8 cellular contexts compared by ENCODE assay signal in the genomic region with DNA sequence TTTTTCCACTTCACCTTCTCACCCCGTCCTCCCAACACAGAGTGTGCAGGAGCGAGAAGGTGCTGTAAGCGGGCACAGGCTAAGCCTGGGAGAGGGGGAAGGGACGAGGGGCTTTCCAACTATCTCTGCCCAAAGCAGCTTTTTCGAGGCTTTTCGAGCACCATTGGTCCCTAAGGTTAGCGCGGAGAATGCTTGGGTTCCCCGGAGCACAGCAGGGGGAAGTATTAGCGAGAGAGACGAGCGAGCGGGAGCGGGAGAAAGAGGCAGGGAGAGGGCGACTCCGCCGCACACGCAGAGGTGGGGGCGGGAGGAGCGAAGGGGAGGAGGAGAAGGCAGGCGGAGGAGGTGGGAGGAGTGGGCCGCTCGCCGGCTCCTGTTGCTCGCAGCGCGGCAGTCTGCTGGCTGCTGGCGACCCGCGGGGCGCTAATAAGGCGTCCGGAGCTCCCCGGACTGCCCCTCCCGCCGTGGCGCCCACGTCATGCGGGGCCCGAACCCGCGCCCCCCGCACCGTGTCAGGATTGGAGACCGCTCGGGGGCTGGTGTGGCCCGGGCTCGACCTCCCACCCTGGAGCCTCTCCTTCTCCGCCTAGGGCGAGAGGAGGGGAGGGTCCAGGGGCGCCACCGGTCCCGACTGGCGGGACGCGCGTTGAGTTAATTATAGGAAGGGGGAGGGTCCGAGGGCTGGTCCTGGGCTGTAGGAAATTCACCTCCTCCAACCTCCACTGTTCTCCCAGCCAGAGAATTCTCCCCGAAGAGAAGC. TPM values are rescaled to one million over a fixed set of nuclear protein-coding genes. Genes with fewer than 3 reads are reported as not detected.
A peak's percentile ranks its signal among the peaks of the same experiment; 100 is the strongest.
DNase-seq lines count a peak whose midpoint lies in the region; ATAC-seq and TF ChIP-seq lines count a peak whose summit lies in the region.

TSS of gene ADAMTS3 (minus strand) at position 263 of the 760 bp plus-strand sequence. CDS start 459 bp downstream, outside the sequence.

- TF ChIP-seq POLR2A in GM18505 (IDR thresholded peaks at IDR 0.05; ENCODE audit: borderline replicate concordance, extremely low read depth, insufficient read depth, insufficient read length), result no peak

- H3K27ac ChIP-seq in ectodermal cell (ENCODE audit: insufficient read depth, low read depth, low read length, poor library complexity, severe bottlenecking) (peak within 1 kb of the TSS; percentile 81), liver (ENCODE audit: low read depth in 1 of 2, low read length in 2 of 2) (peak within 1 kb of the TSS; percentile 17 to 55), subcutaneous abdominal adipose tissue (ENCODE audit: low read depth, low read length) (peak within 1 kb of the TSS; percentile 63)

- DNase-seq in EH (ENCODE audit: low read depth), result peak; percentile 58
- peak; percentile 74 for DNase-seq in HT1080 (ENCODE audit: low read depth)
- peak; percentile 10 for DNase-seq in SK-MEL-5 (ENCODE audit: low read depth, low spot score)

- WGBS in ectodermal cell, 2 experiments, result 0 to 1% methylated on average over 50 to 57 of the region's 59 CpGs
- 5% methylated on average over 59 of the region's 59 CpGs for WGBS in liver

- no peaks in the 10 kb centered on the region for H3K36me3 ChIP-seq in ectodermal cell (ENCODE audit: control insufficient read depth, insufficient read depth, low read length)
- H3K36me3 ChIP-seq in liver (ENCODE audit: control insufficient read depth in 4 of 4, insufficient read depth in 3 of 4, low read depth in 1 of 4, low read length in 3 of 4), result no peaks in the 10 kb centered on the region
- no peaks in the 10 kb centered on the region for H3K36me3 ChIP-seq in subcutaneous abdominal adipose tissue (ENCODE audit: control insufficient read depth in 5 of 5, insufficient read depth in 5 of 5, low read length in 5 of 5)

- no peak within 1 kb of the TSS for H3K9ac ChIP-seq in liver (ENCODE audit: low read depth in 1 of 2, low read length in 2 of 2)
- H3K9ac ChIP-seq in subcutaneous abdominal adipose tissue (ENCODE audit: low read length in 5 of 5), result peak within 1 kb of the TSS in 4 of 5 donors; percentile 68 to 72 (median 71)

- ATAC-seq in HG03135 (IDR thresholded peaks at IDR 0.05; ENCODE audit: unreplicated experiment) (no peak), GM18505 (IDR thresholded peaks at IDR 0.05; ENCODE audit: unreplicated experiment) (no peak)

- H3K27me3 ChIP-seq in ectodermal cell (ENCODE audit: control insufficient read depth, insufficient read depth, low read length, poor library complexity, severe bottlenecking) (no peaks in the 10 kb centered on the region), liver (ENCODE audit: control insufficient read depth in 4 of 4, insufficient read depth in 4 of 4, low read length in 3 of 4) (no peaks in the 10 kb centered on the region), subcutaneous abdominal adipose tissue (ENCODE audit: control insufficient read depth in 5 of 5, insufficient read depth in 4 of 5, low read length in 5 of 5) (no peaks in the 10 kb centered on the region)

- TF ChIP-seq CTCF in liver (IDR thresholded peaks at IDR 0.05; ENCODE audit: low read depth, low read length, missing input control), result no peak

- in situ Hi-C loops in SK-MEL-5 (cut with HindIII; ENCODE audit: low pct_unique_long_range_greater_than_20kb, low sequenced_read_pairs), result no loop called here

- H3K4me1 ChIP-seq in ectodermal cell (ENCODE audit: control insufficient read depth, insufficient read depth, low read length), result peaks cover 7% of the 10 kb centered on the region
- H3K4me1 ChIP-seq in liver (ENCODE audit: control insufficient read depth in 4 of 4, insufficient read depth in 4 of 4, low read length in 3 of 4), result peaks cover 7 to 13% (median 9%) of the 10 kb centered on the region in 4 donors
- peaks cover 0 to 27% (median 21%) of the 10 kb centered on the region in 5 donors for H3K4me1 ChIP-seq in subcutaneous abdominal adipose tissue (ENCODE audit: control insufficient read depth in 5 of 5, insufficient read depth in 5 of 5, low read length in 5 of 5)

- no peak for TF ChIP-seq RAD21 in liver (IDR thresholded peaks at IDR 0.05)

- H3K4me3 ChIP-seq in ectodermal cell (ENCODE audit: insufficient read depth, low read depth, low read length), result peak within 1 kb of the TSS; percentile 64
- peak within 1 kb of the TSS; percentile 64 to 76 (median 72) for H3K4me3 ChIP-seq in liver (ENCODE audit: low read depth in 1 of 3, low read length in 3 of 3)
- peak within 1 kb of the TSS; percentile 73 to 88 (median 81) for H3K4me3 ChIP-seq in subcutaneous abdominal adipose tissue (ENCODE audit: low read depth in 1 of 5, low read length in 5 of 5)

- H3K9me3 ChIP-seq in ectodermal cell (ENCODE audit: control insufficient read depth, low read length), result no peaks in the 10 kb centered on the region
- H3K9me3 ChIP-seq in liver (ENCODE audit: control insufficient read depth in 4 of 4, low read length in 3 of 4), result no peaks in the 10 kb centered on the region
- no peaks in the 10 kb centered on the region for H3K9me3 ChIP-seq in subcutaneous abdominal adipose tissue (ENCODE audit: control insufficient read depth in 5 of 5, low read length in 5 of 5)

TF ChIP-seq in liver, 16 proteins besides CTCF, POLR2A, EP300 and RAD21:
- TF ChIP-seq HNF4A (conservative IDR thresholded peaks at IDR 0.05) (no peak), FOXA1 (IDR thresholded peaks at IDR 0.05) (no peak), GABPA (IDR thresholded peaks at IDR 0.05 in 1 of 2, conservative IDR thresholded peaks at IDR 0.05 in 1 of 2) (no peak), YY1 (IDR thresholded peaks at IDR 0.05) (no peak), ZBTB33 (IDR thresholded peaks at IDR 0.05) (no peak), TAF1 (conservative IDR thresholded peaks at IDR 0.05) (no peak)
- TF ChIP-seq, protein P1, sequence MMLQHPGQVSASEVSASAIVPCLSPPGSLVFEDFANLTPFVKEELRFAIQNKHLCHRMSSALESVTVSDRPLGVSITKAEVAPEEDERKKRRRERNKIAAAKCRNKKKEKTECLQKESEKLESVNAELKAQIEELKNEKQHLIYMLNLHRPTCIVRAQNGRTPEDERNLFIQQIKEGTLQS (IDR thresholded peaks at IDR 0.05), result no peak
- TF ChIP-seq, protein P2, sequence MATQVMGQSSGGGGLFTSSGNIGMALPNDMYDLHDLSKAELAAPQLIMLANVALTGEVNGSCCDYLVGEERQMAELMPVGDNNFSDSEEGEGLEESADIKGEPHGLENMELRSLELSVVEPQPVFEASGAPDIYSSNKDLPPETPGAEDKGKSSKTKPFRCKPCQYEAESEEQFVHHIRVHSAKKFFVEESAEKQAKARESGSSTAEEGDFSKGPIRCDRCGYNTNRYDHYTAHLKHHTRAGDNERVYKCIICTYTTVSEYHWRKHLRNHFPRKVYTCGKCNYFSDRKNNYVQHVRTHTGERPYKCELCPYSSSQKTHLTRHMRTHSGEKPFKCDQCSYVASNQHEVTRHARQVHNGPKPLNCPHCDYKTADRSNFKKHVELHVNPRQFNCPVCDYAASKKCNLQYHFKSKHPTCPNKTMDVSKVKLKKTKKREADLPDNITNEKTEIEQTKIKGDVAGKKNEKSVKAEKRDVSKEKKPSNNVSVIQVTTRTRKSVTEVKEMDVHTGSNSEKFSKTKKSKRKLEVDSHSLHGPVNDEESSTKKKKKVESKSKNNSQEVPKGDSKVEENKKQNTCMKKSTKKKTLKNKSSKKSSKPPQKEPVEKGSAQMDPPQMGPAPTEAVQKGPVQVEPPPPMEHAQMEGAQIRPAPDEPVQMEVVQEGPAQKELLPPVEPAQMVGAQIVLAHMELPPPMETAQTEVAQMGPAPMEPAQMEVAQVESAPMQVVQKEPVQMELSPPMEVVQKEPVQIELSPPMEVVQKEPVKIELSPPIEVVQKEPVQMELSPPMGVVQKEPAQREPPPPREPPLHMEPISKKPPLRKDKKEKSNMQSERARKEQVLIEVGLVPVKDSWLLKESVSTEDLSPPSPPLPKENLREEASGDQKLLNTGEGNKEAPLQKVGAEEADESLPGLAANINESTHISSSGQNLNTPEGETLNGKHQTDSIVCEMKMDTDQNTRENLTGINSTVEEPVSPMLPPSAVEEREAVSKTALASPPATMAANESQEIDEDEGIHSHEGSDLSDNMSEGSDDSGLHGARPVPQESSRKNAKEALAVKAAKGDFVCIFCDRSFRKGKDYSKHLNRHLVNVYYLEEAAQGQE (IDR thresholded peaks at IDR 0.05), result no peak

RNA-seq across cellular contexts. Expression of gene ADAMTS3, which starts in this region (rescaled TPM):
- total RNA-seq in HT1080 (2014; rRNA removed; shearing (Covaris generic)), result 3.9 and 4.1 TPM in 2 replicates
- 0.95 and 1.2 TPM in 2 replicates for polyA plus RNA-seq in HT1080 (2015; cell fraction: cytosol; rRNA removed)
- polyA plus RNA-seq in HT1080 (2015; cell fraction: nucleus; rRNA removed), result 5.1 and 6.0 TPM in 2 replicates
- 2.5 and 3.2 TPM in 2 replicates for total RNA-seq in SK-MEL-5 (2014; rRNA removed; shearing (Covaris generic))
- polyA plus RNA-seq in SK-MEL-5 (2015; cell fraction: cytosol; rRNA removed), result 1.2 and 1.3 TPM in 2 replicates
- polyA plus RNA-seq in SK-MEL-5 (2015; cell fraction: nucleus; rRNA removed), result 1.6 and 3.3 TPM in 2 replicates
- 5.1 TPM for polyA plus RNA-seq in ectodermal cell (2013, experiment 1 of 4)
- 5.5 TPM for polyA plus RNA-seq in ectodermal cell (2013, experiment 2 of 4)
- polyA plus RNA-seq in ectodermal cell (2013, experiment 3 of 4), result 4.4 TPM
- polyA plus RNA-seq in ectodermal cell (2013, experiment 4 of 4), result 4.7 TPM
- total RNA-seq in liver, result 1 to 10 TPM in 1 of 2 donors, under 1 TPM in 1; 0.25 to 1.9 TPM
- under 1 TPM in 1 of 2 donors, not detected in 1; 0.12 TPM for polyA plus RNA-seq in liver

Comparison
In these comparisons a context has a peak if more than half of its experiments do, and no peak if none do; other contexts are left out.
1. DNase-seq: peak in every context shown above with its lines; median percentile 74 in HT1080; 58 in EH; 10 in SK-MEL-5.
2. H3K9ac ChIP-seq: peak in subcutaneous abdominal adipose tissue (4 of 5); none in liver (0 of 2).
3. Peak in every context shown above with its lines, with median percentiles within 50 percentile points of each other: H3K27ac ChIP-seq and H3K4me3 ChIP-seq.